ENCODE assay signal across 30 cellular contexts in genomic region chr17:2610195-2610594, GRCh38. TPM values are rescaled to one million over a fixed set of nuclear protein-coding genes. Genes with fewer than 3 reads are reported as not detected.
A peak's percentile ranks its signal among the peaks of the same experiment; 100 is the strongest.
DNase-seq lines count a peak whose midpoint lies in the region; ATAC-seq, FAIRE-seq and TF ChIP-seq lines count a peak whose summit lies in the region.
"Had no signal": no experiment of that assay in that cellular context is flagged by ENCODE, and none has a peak within 500 bp of the region (broad histone marks: within the 10 kb centered on the region; RNA-seq: fewer than 3 reads in every experiment).

No MANE protein-coding gene starts in this region.

- H3K27me3 Mint-ChIP-seq in activated CD8-positive, alpha-beta T cell treated with anti-CD3 and anti-CD28 coated beads for 36 hours: no peaks in the 10 kb centered on the region
- H3K27me3 Mint-ChIP-seq in activated CD8-positive, alpha-beta T cell treated with anti-CD3 and anti-CD28 coated beads, Interleukin-2, amount 10 ng/mL, durations not matched to agents 7 days and 5 days (ENCODE audit: low read depth): no peaks in the 10 kb centered on the region

- H3K18ac ChIP-seq in trophoblast cell (ENCODE audit: low read length): no peak overlapping the region

- peaks cover 56% of the 10 kb centered on the region for H3K4me1 Mint-ChIP-seq in activated CD8-positive, alpha-beta T cell treated with anti-CD3 and anti-CD28 coated beads for 36 hours (ENCODE audit: low read depth)
- H3K4me1 Mint-ChIP-seq in activated CD8-positive, alpha-beta T cell treated with anti-CD3 and anti-CD28 coated beads, Interleukin-2, amount 10 ng/mL, durations not matched to agents 7 days and 5 days (ENCODE audit: low read depth): peaks cover 22% of the 10 kb centered on the region

- no peak overlapping the region for H3K4me3 Mint-ChIP-seq in activated CD8-positive, alpha-beta T cell treated with anti-CD3 and anti-CD28 coated beads for 36 hours
- H3K4me3 Mint-ChIP-seq in activated CD8-positive, alpha-beta T cell treated with anti-CD3 and anti-CD28 coated beads, Interleukin-2, amount 10 ng/mL, durations not matched to agents 7 days and 5 days: no peak overlapping the region
- H3K4me3 Mint-ChIP-seq: T-helper 2 cell treated with Interferon-gamma antibody and Interleukin-4, amounts not matched to agents 5 μg/mL and 100 μg/mL, for 36 hours had no signal

- H2AK5ac ChIP-seq in trophoblast cell (ENCODE audit: low read length): no peak overlapping the region

- no peak overlapping the region for H2AFZ ChIP-seq in trophoblast cell (ENCODE audit: insufficient read depth, low read length, poor library complexity)
- H2AFZ ChIP-seq: hepatocyte had no signal

- H3K4me1 ChIP-seq in trophoblast cell (ENCODE audit: control insufficient read depth in 1 of 2, insufficient read depth in 2 of 2, low read length in 2 of 2): no peaks in the 10 kb centered on the region
- H3K4me1 ChIP-seq in adrenal gland (replicated peaks in 1 of 2): peaks cover 12 to 45% of the 10 kb centered on the region in 2 donors
- H3K4me1 ChIP-seq: breast epithelium had no signal

- DNase-seq in activated CD8-positive, alpha-beta T cell treated with anti-CD3 and anti-CD28 coated beads for 36 hours: no peak
- no peak for DNase-seq in activated CD8-positive, alpha-beta T cell treated with anti-CD3 and anti-CD28 coated beads, Interleukin-2, amount 10 ng/mL, durations not matched to agents 7 days and 5 days
- DNase-seq in OCI-M1 (lab: John Stamatoyannopoulos, UW): peak; percentile 73
- no peak for DNase-seq in trophoblast cell
- DNase-seq in NCI-H226: no peak
- DNase-seq in adrenal gland: no peak
- DNase-seq: amygdala; COR-L47; DMS53; effector memory CD4-positive, alpha-beta T cell; foreskin melanocyte; KBM-7; left colon; NCI-H1105; NCI-H187 treated with DMSO at 0.1 percent for 48 hours; NCI-H526 treated with DMSO at 0.1 percent for 48 hours; occipital lobe; Right ventricle myocardium superior; stimulated activated naive CD4-positive, alpha-beta T cell treated with Interleukin-2 at 50 U/mL for 16 hours; testis had no signal

- H3K9me3 ChIP-seq in trophoblast cell (ENCODE audit: insufficient read depth, low read depth, low read length) (peaks cover 3% of the 10 kb centered on the region), adrenal gland (replicated peaks in 1 of 3) (no peaks in the 10 kb centered on the region)
- H3K9me3 ChIP-seq: breast epithelium, testis had no signal

- POLR2A ChIA-PET in activated CD8-positive, alpha-beta T cell treated with anti-CD3 and anti-CD28 coated beads for 36 hours (lab: Charles Lee): interaction anchor here (1.6 kb wide), 1 partner anchor 10 kb away, joined by 4 read pairs; no protein-coding TSS in a partner anchor
- POLR2A ChIA-PET in activated CD8-positive, alpha-beta T cell treated with anti-CD3 and anti-CD28 coated beads, Interleukin-2, amount 10 ng/mL, durations not matched to agents 7 days and 5 days (lab: Charles Lee): no interaction called here

- no peak overlapping the region for H4K91ac ChIP-seq in trophoblast cell (ENCODE audit: low read depth, low read length)

- H3K36me3 Mint-ChIP-seq in activated CD8-positive, alpha-beta T cell treated with anti-CD3 and anti-CD28 coated beads for 36 hours (ENCODE audit: low read depth): peaks cover 12% of the 10 kb centered on the region
- peaks cover 15% of the 10 kb centered on the region for H3K36me3 Mint-ChIP-seq in activated CD8-positive, alpha-beta T cell treated with anti-CD3 and anti-CD28 coated beads, Interleukin-2, amount 10 ng/mL, durations not matched to agents 7 days and 5 days (ENCODE audit: low read depth)

- no peak overlapping the region for H2BK120ac ChIP-seq in trophoblast cell (ENCODE audit: insufficient read depth, low read length, poor library complexity)

- no peak overlapping the region for H2BK12ac ChIP-seq in trophoblast cell (ENCODE audit: low read length)

- H3K4me3 ChIP-seq in trophoblast cell (ENCODE audit: low read depth, low read length): no peak overlapping the region
- H3K4me3 ChIP-seq in adrenal gland: no peak overlapping the region
- H3K4me3 ChIP-seq: breast epithelium, hepatocyte, testis had no signal

- H2BK5ac ChIP-seq in trophoblast cell (ENCODE audit: low read depth, low read length, poor library complexity): no peak overlapping the region

- peak; percentile 31 for FAIRE-seq in endometrium (lab: Jason Lieb, UNC)
- FAIRE-seq: colon, G401.6, H54, urothelium cell line had no signal

- CTCF ChIA-PET in activated CD8-positive, alpha-beta T cell treated with anti-CD3 and anti-CD28 coated beads for 36 hours (lab: Charles Lee): interaction anchor here (1.4 kb wide), 1 partner anchor 9 kb away, joined by 4 read pairs; no protein-coding TSS in a partner anchor
- CTCF ChIA-PET in activated CD8-positive, alpha-beta T cell treated with anti-CD3 and anti-CD28 coated beads, Interleukin-2, amount 10 ng/mL, durations not matched to agents 7 days and 5 days (lab: Charles Lee): no interaction called here

- intact Hi-C loops in activated CD8-positive, alpha-beta T cell treated with anti-CD3 and anti-CD28 coated beads for 36 hours (cut with micrococcal nuclease): no loop called here
- intact Hi-C loops in adrenal gland (cut with DNase I): no loop called here

- H3K14ac ChIP-seq in trophoblast cell (ENCODE audit: low read length): no peak overlapping the region

- ATAC-seq in activated CD8-positive, alpha-beta T cell treated with anti-CD3 and anti-CD28 coated beads for 36 hours: no peak
- no peak for ATAC-seq in activated CD8-positive, alpha-beta T cell treated with anti-CD3 and anti-CD28 coated beads, Interleukin-2, amount 10 ng/mL, durations not matched to agents 7 days and 5 days
- no peak for ATAC-seq in HG03139 (IDR thresholded peaks at IDR 0.05; ENCODE audit: unreplicated experiment)
- ATAC-seq: esophagus mucosa, left colon had no signal

- no peaks in the 10 kb centered on the region for H3K79me1 ChIP-seq in trophoblast cell (ENCODE audit: low read length)

- no peak for TF ChIP-seq POLR2A in adrenal gland (IDR thresholded peaks at IDR 0.05)

- no peak overlapping the region for H4K8ac ChIP-seq in trophoblast cell (ENCODE audit: low read depth, low read length)

- H3K36me3 ChIP-seq in trophoblast cell (ENCODE audit: control insufficient read depth in 1 of 2, insufficient read depth in 2 of 2, low read length in 2 of 2) (peaks cover 6 to 8% of the 10 kb centered on the region in 2 experiments), adrenal gland (replicated peaks in 1 of 2) (no peaks in the 10 kb centered on the region)
- H3K36me3 ChIP-seq: breast epithelium had no signal

- H3K27ac ChIP-seq in trophoblast cell (ENCODE audit: low read depth, low read length): no peak overlapping the region
- no peak overlapping the region for H3K27ac ChIP-seq in adrenal gland
- H3K27ac ChIP-seq: breast epithelium, hepatocyte, testis had no signal

- H3K9me3 Mint-ChIP-seq in activated CD8-positive, alpha-beta T cell treated with anti-CD3 and anti-CD28 coated beads for 36 hours: no peaks in the 10 kb centered on the region
- no peaks in the 10 kb centered on the region for H3K9me3 Mint-ChIP-seq in activated CD8-positive, alpha-beta T cell treated with anti-CD3 and anti-CD28 coated beads, Interleukin-2, amount 10 ng/mL, durations not matched to agents 7 days and 5 days (ENCODE audit: insufficient read depth)
- H3K9me3 Mint-ChIP-seq: T-helper 2 cell treated with Interferon-gamma antibody and Interleukin-4, amounts not matched to agents 5 μg/mL and 100 μg/mL, for 36 hours had no signal

- H3K79me2 ChIP-seq in trophoblast cell (ENCODE audit: control insufficient read depth, insufficient read depth, low read length, poor library complexity): peaks cover 36% of the 10 kb centered on the region

- no peak overlapping the region for H3K9ac ChIP-seq in trophoblast cell (ENCODE audit: low read length)

- peak overlapping the region; percentile 75 for H3K4ac ChIP-seq in trophoblast cell (ENCODE audit: low read depth, low read length)

- TF ChIP-seq CTCF in activated CD8-positive, alpha-beta T cell treated with anti-CD3 and anti-CD28 coated beads for 36 hours (IDR thresholded peaks at IDR 0.05): no peak
- no peak for TF ChIP-seq CTCF in adrenal gland (IDR thresholded peaks at IDR 0.05)

- peak overlapping the region; percentile 7 for H3K27ac Mint-ChIP-seq in activated CD8-positive, alpha-beta T cell treated with anti-CD3 and anti-CD28 coated beads for 36 hours
- no peak overlapping the region for H3K27ac Mint-ChIP-seq in activated CD8-positive, alpha-beta T cell treated with anti-CD3 and anti-CD28 coated beads, Interleukin-2, amount 10 ng/mL, durations not matched to agents 7 days and 5 days
- H3K27ac Mint-ChIP-seq: T-helper 2 cell treated with Interferon-gamma antibody and Interleukin-4, amounts not matched to agents 5 μg/mL and 100 μg/mL, for 36 hours had no signal

- no peak overlapping the region for H4K12ac ChIP-seq in trophoblast cell (ENCODE audit: low read depth, low read length)

- no peak overlapping the region for H3K4me2 ChIP-seq in trophoblast cell (ENCODE audit: low read length)
- H3K4me2 ChIP-seq: hepatocyte had no signal

- no peak overlapping the region for H3K23ac ChIP-seq in trophoblast cell (ENCODE audit: low read length)

- H3K27me3 ChIP-seq in trophoblast cell (ENCODE audit: insufficient read depth, low read length) (no peaks in the 10 kb centered on the region), adrenal gland (no peaks in the 10 kb centered on the region)
- H3K27me3 ChIP-seq: breast epithelium, hepatocyte, testis had no signal

RNA-seq across cellular contexts. Expression of gene PAFAH1B1, which starts 16.7 kb away (rescaled TPM):
- total RNA-seq in activated CD8-positive, alpha-beta T cell treated with anti-CD3 and anti-CD28 coated beads for 36 hours: 100 to 1,000 TPM; 159 to 168 TPM
- total RNA-seq in activated CD8-positive, alpha-beta T cell treated with anti-CD3 and anti-CD28 coated beads, Interleukin-2, amount 10 ng/mL, durations not matched to agents 7 days and 5 days: 100 to 1,000 TPM; 164 to 173 TPM
- polyA plus RNA-seq in trophoblast cell (2013): 134 and 136 TPM in 2 replicates
- 100 to 1,000 TPM in 4 of 8 donors, 10 to 100 TPM in 4; 61.7 to 166 (median 106) TPM for total RNA-seq in adrenal gland
- 100 to 1,000 TPM in 1 of 3 donors, 10 to 100 TPM in 2; 42.4 to 135 (median 50.8) TPM for polyA plus RNA-seq in adrenal gland
